1 cellular context compared by ENCODE assay signal in the genomic region with DNA sequence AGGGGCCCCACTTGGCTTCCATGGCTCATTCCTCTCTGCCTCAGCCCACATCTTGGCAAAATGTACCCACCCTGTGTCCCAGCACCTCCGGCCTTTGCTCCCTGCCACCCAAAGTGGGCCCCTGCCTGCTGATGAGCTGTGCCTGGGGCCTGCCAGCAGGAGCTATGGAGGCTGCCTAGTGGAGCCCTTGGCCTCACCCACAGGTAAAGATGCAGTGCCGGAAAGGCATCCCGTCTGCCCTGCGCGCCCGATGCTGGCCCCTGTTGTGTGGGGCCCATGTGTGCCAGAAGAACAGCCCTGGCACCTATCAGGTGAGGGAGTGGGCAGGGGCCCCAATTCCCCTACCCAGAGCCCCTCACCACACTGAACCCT.
TF ChIP-seq lines count a peak whose summit lies in the region.

No MANE protein-coding gene starts in this region.

TF ChIP-seq in HepG2, 621 proteins besides CTCF, POLR2A, EP300 and RAD21:
- TF ChIP-seq, protein P1, sequence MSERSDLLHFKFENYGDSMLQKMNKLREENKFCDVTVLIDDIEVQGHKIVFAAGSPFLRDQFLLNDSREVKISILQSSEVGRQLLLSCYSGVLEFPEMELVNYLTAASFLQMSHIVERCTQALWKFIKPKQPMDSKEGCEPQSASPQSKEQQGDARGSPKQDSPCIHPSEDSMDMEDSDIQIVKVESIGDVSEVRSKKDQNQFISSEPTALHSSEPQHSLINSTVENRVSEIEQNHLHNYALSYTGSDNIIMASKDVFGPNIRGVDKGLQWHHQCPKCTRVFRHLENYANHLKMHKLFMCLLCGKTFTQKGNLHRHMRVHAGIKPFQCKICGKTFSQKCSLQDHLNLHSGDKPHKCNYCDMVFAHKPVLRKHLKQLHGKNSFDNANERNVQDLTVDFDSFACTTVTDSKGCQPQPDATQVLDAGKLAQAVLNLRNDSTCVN (CRISPR knock-in tag; IDR thresholded peaks at IDR 0.05; ENCODE audit: borderline replicate concordance): no peak
- TF ChIP-seq ZFP37 (CRISPR knock-in tag; IDR thresholded peaks at IDR 0.05; ENCODE audit: borderline replicate concordance) (no peak), CHD4 (IDR thresholded peaks at IDR 0.05; ENCODE audit: borderline replicate concordance, low read length) (no peak), CHD2 (IDR thresholded peaks at IDR 0.05; ENCODE audit: low read depth, low read length) (no peak), ZSCAN21 (CRISPR knock-in tag; IDR thresholded peaks at IDR 0.05; ENCODE audit: borderline replicate concordance) (0 out of 2 replicates have a peak, but pooled peaks have one; percentile 25), HES4 (CRISPR knock-in tag; IDR thresholded peaks at IDR 0.05; ENCODE audit: borderline replicate concordance) (0 out of 2 replicates have a peak, but pooled peaks have one; percentile 31), ZNF460 (CRISPR knock-in tag; IDR thresholded peaks at IDR 0.05; ENCODE audit: borderline replicate concordance) (no peak), KDM2A (CRISPR knock-in tag; IDR thresholded peaks at IDR 0.05; ENCODE audit: borderline replicate concordance, low read depth) (peak; percentile 37; the same call in 1 of the 2 replicates), AGO2 (optimal IDR thresholded peaks at IDR 0.05; ENCODE audit: low read depth, low read length) (peak; percentile 32), PHF8 (CRISPR knock-in tag; IDR thresholded peaks at IDR 0.05) (no peak), MEIS2 (CRISPR knock-in tag; IDR thresholded peaks at IDR 0.05) (no peak), HNRNPL (IDR thresholded peaks at IDR 0.05; ENCODE audit: low read depth, low read length) (peak; percentile 88), TFDP1 (CRISPR knock-in tag; IDR thresholded peaks at IDR 0.05; ENCODE audit: borderline replicate concordance) (no peak), BORCS8-MEF2B (CRISPR knock-in tag; IDR thresholded peaks at IDR 0.05) (no peak), EED (CRISPR knock-in tag; IDR thresholded peaks at IDR 0.05) (no peak), ZNF18 (CRISPR knock-in tag; IDR thresholded peaks at IDR 0.05; ENCODE audit: insufficient replicate concordance) (no peak), SNRNP70 (IDR thresholded peaks at IDR 0.05; ENCODE audit: low read depth, low read length) (no peak), ZNF563 (CRISPR knock-in tag; IDR thresholded peaks at IDR 0.05) (peak; percentile 45; the same call in 1 of the 2 replicates), DZIP1 (CRISPR knock-in tag; IDR thresholded peaks at IDR 0.05) (no peak), ZNF768 (CRISPR knock-in tag; IDR thresholded peaks at IDR 0.05) (no peak), ZNF484 (CRISPR knock-in tag; IDR thresholded peaks at IDR 0.05; ENCODE audit: borderline replicate concordance, low read depth) (no peak)
- TF ChIP-seq, protein P2, sequence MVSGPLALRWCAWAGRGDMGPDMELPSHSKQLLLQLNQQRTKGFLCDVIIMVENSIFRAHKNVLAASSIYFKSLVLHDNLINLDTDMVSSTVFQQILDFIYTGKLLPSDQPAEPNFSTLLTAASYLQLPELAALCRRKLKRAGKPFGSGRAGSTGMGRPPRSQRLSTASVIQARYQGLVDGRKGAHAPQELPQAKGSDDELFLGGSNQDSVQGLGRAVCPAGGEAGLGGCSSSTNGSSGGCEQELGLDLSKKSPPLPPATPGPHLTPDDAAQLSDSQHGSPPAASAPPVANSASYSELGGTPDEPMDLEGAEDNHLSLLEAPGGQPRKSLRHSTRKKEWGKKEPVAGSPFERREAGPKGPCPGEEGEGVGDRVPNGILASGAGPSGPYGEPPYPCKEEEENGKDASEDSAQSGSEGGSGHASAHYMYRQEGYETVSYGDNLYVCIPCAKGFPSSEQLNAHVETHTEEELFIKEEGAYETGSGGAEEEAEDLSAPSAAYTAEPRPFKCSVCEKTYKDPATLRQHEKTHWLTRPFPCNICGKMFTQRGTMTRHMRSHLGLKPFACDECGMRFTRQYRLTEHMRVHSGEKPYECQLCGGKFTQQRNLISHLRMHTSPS (CRISPR knock-in tag; IDR thresholded peaks at IDR 0.05; ENCODE audit: low read depth): peak; percentile 3; the same call in 1 of the 2 replicates
- TF ChIP-seq, protein P3, sequence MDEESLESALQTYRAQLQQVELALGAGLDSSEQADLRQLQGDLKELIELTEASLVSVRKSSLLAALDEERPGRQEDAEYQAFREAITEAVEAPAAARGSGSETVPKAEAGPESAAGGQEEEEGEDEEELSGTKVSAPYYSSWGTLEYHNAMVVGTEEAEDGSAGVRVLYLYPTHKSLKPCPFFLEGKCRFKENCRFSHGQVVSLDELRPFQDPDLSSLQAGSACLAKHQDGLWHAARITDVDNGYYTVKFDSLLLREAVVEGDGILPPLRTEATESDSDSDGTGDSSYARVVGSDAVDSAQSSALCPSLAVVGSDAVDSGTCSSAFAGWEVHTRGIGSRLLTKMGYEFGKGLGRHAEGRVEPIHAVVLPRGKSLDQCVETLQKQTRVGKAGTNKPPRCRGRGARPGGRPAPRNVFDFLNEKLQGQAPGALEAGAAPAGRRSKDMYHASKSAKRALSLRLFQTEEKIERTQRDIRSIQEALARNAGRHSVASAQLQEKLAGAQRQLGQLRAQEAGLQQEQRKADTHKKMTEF (CRISPR knock-in tag; IDR thresholded peaks at IDR 0.05): no peak
- TF ChIP-seq, protein P4, sequence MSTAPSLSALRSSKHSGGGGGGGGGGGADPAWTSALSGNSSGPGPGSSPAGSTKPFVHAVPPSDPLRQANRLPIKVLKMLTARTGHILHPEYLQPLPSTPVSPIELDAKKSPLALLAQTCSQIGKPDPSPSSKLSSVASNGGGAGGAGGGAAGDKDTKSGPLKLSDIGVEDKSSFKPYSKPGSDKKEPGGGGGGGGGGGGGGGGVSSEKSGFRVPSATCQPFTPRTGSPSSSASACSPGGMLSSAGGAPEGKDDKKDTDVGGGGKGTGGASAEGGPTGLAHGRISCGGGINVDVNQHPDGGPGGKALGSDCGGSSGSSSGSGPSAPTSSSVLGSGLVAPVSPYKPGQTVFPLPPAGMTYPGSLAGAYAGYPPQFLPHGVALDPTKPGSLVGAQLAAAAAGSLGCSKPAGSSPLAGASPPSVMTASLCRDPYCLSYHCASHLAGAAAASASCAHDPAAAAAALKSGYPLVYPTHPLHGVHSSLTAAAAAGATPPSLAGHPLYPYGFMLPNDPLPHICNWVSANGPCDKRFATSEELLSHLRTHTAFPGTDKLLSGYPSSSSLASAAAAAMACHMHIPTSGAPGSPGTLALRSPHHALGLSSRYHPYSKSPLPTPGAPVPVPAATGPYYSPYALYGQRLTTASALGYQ (CRISPR knock-in tag; IDR thresholded peaks at IDR 0.05): no peak
